ENCODE assay signal across 24 cellular contexts in the genomic region with DNA sequence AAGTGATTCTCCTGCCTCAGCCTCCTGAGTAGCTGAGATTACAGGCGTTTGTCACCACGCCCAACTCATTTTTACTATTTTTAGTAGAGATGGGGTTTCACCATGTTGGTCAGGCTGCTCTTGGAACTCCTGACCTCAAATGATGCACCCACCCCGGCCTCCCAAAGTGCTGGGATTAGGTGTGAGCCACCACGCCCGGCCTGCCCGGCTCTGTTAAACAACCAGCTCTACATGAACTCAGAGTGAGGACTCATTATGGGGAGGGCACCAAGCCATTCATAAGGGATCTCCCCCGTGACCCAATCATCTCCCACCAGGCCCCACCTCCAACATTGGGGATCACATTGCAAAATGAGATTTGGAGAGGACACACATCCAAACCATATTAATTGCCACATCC.
"Had no signal": no experiment of that assay in that cellular context is flagged by ENCODE, and none has a peak within 500 bp of the region (broad histone marks: within the 10 kb centered on the region; RNA-seq: fewer than 3 reads in every experiment).

No MANE protein-coding gene starts in this region.

- H3K9me3 ChIP-seq: gastrocnemius medialis, right atrium auricular region, thoracic aorta, uterus had no signal

- H3K27ac Mint-ChIP-seq: activated CD4-positive, alpha-beta T cell treated with anti-CD3 and anti-CD28 coated beads, Interleukin-2, amount 10 ng/mL, durations not matched to agents 24 days and 14 days; dendritic cell treated with granulocyte-macrophage colony-stimulating factor and Interleukin-4, amounts not matched to agents 40 ng/mL and 50 ng/mL, for 4 days; type B pancreatic cell had no signal

- H3K36me3 ChIP-seq: uterus had no signal

- H3K27me3 ChIP-seq: gastrocnemius medialis, right atrium auricular region, uterus had no signal

- H3K4me1 ChIP-seq: right atrium auricular region, uterus had no signal

- ATAC-seq: activated CD4-positive, CD25-positive, alpha-beta regulatory T cell treated with anti-CD3 and anti-CD28 coated beads, Interleukin-2, amount 50 U/mL, for 24 hours; gastrocnemius medialis; left ventricle myocardium superior; T-cell had no signal

- H3K27ac ChIP-seq: gastrocnemius medialis, right atrium auricular region, thoracic aorta, uterus, WERI-Rb-1 had no signal

- H3K27me3 Mint-ChIP-seq: activated CD4-positive, alpha-beta T cell treated with anti-CD3 and anti-CD28 coated beads, Interleukin-2, amount 10 ng/mL, durations not matched to agents 24 days and 14 days; central memory CD8-positive, alpha-beta T cell; dendritic cell treated with granulocyte-macrophage colony-stimulating factor and Interleukin-4, amounts not matched to agents 40 ng/mL and 50 ng/mL, for 4 days; naive B cell; T-cell; type B pancreatic cell had no signal

- H3K9me3 Mint-ChIP-seq: activated CD4-positive, alpha-beta T cell treated with anti-CD3 and anti-CD28 coated beads, Interleukin-2, amount 10 ng/mL, durations not matched to agents 24 days and 14 days; central memory CD8-positive, alpha-beta T cell; dendritic cell treated with granulocyte-macrophage colony-stimulating factor and Interleukin-4, amounts not matched to agents 40 ng/mL and 50 ng/mL, for 4 days; naive B cell; neural crest cell; T-cell; T-helper 2 cell treated with Interferon-gamma antibody and Interleukin-4, amounts not matched to agents 5 μg/mL and 100 μg/mL, for 36 hours; type B pancreatic cell had no signal

- H3K4me3 ChIP-seq: gastrocnemius medialis, right atrium auricular region, thoracic aorta, uterus had no signal

- H3K4me3 Mint-ChIP-seq: activated CD4-positive, alpha-beta T cell treated with anti-CD3 and anti-CD28 coated beads, Interleukin-2, amount 10 ng/mL, durations not matched to agents 24 days and 14 days; central memory CD8-positive, alpha-beta T cell; dendritic cell treated with granulocyte-macrophage colony-stimulating factor and Interleukin-4, amounts not matched to agents 40 ng/mL and 50 ng/mL, for 4 days; naive B cell; neural crest cell; T-cell; T-helper 2 cell treated with Interferon-gamma antibody and Interleukin-4, amounts not matched to agents 5 μg/mL and 100 μg/mL, for 36 hours; type B pancreatic cell had no signal

- DNase-seq: activated CD4-positive, alpha-beta T cell treated with anti-CD3 and anti-CD28 coated beads, Interleukin-2, amount 10 ng/mL, durations not matched to agents 24 days and 14 days; activated gamma-delta T cell treated with Interleukin-2 at 50 U/mL for 16 hours; activated naive CD4-positive, alpha-beta T cell treated with anti-CD3 and anti-CD28 coated beads, Interleukin-2, amount 50 U/mL, for 16 hours; anterior cingulate cortex; gastrocnemius medialis; glutamatergic neuron; islet precursor cell; left ventricle myocardium superior; naive B cell; nucleus accumbens; stimulated activated CD4-positive, alpha-beta T cell treated with anti-CD3 and anti-CD28 coated beads, Interleukin-15, amount 100 ng/mL, for 24 hours; stimulated activated CD4-positive, alpha-beta T cell treated with anti-CD3 and anti-CD28 coated beads, Interleukin-2, amount 100 ng/mL, for 24 hours; stimulated activated naive CD4-positive, alpha-beta T cell; T-cell; uterus; WERI-Rb-1 had no signal
